Comparison of ENCODE assay signal across 8 cellular contexts in genomic region chr1:203649551-203650011, GRCh38. TPM values are rescaled to one million over a fixed set of nuclear protein-coding genes. Genes with fewer than 3 reads are reported as not detected.
DNase-seq lines count a peak whose midpoint lies in the region; ATAC-seq and TF ChIP-seq lines count a peak whose summit lies in the region.

No MANE protein-coding gene starts in this region.

- H3K9me3 ChIP-seq in PC-9 (ENCODE audit: insufficient read depth, low read depth) = no peaks in the 10 kb centered on the region

- no TSS peak for BruUV-seq in PC-9 (replicated peaks; lab: Mats Ljungman, UMichigan)

- CTCF ChIA-PET in PC-9 (lab: Charles Lee) = no interaction called here

- no peaks in the 10 kb centered on the region for H3K36me3 ChIP-seq in PC-9 (ENCODE audit: low read depth)

- H3K4me3 ChIP-seq in PC-9 = no peak overlapping the region

- H3K27me3 ChIP-seq in PC-9 (ENCODE audit: insufficient read depth, low read depth) = no peaks in the 10 kb centered on the region

- peaks cover 45% of the 10 kb centered on the region for H3K79me2 ChIP-seq in PC-9 (ENCODE audit: low read depth)

- intact Hi-C loops in PC-9 (cut with micrococcal nuclease; ENCODE audit: unreplicated experiment) = no loop called here

- H3K27ac ChIP-seq in caudate nucleus (ENCODE audit: low read depth, low read length) (no peak overlapping the region), PC-9 (no peak overlapping the region; the same call in 1 of the 2 replicates)

- ATAC-seq in GM18499 (IDR thresholded peaks at IDR 0.05; ENCODE audit: insufficient read depth, unreplicated experiment) (peak; percentile 49), HG02678 (IDR thresholded peaks at IDR 0.05; ENCODE audit: unreplicated experiment) (peak; percentile 25)

- no peak for TF ChIP-seq CTCF in PC-9 (conservative IDR thresholded peaks at IDR 0.05)

- no peaks in the 10 kb centered on the region for H3K9me2 ChIP-seq in PC-9 (ENCODE audit: insufficient read depth)

- peaks cover 5% of the 10 kb centered on the region; the same call in 1 of the 2 replicates for H4K20me1 ChIP-seq in PC-9 (ENCODE audit: insufficient read depth)

- DNase-seq in activated CD4-positive, alpha-beta T cell treated with anti-CD3 and anti-CD28 coated beads, Interleukin-2, amount 50 U/mL, for 48 hours = peak; percentile 43 to 51
- DNase-seq in left kidney (ENCODE audit: low read depth, low spot score) = peak; percentile 64
- DNase-seq in COLO829 (ENCODE audit: low spot score) = no peak
- DNase-seq in NCI-H1436 treated with DMSO at 0.1 percent for 48 hours (lab: John Stamatoyannopoulos, UW) = no peak
- no peak for DNase-seq in caudate nucleus (lab: John Stamatoyannopoulos, UW)
- DNase-seq in PC-9 = no peak

- POLR2A ChIA-PET in PC-9 (lab: Charles Lee; ENCODE audit: unreplicated experiment) = no interaction called here

- H3F3A ChIP-seq in PC-9 (ENCODE audit: insufficient read depth, low read depth) = peaks cover 38% of the 10 kb centered on the region

- peaks cover 26% of the 10 kb centered on the region for H3K4me1 ChIP-seq in PC-9 (replicated peaks; ENCODE audit: insufficient read depth)

- no peak overlapping the region for H2AFZ ChIP-seq in PC-9

- H3K4me2 ChIP-seq in PC-9 = no peak overlapping the region

RNA-seq across cellular contexts. Expression of gene ATP2B4, which starts 22.9 kb away (rescaled TPM):
- total RNA-seq in PC-9 (2021) = 31.2 and 39.7 TPM in 2 replicates

Comparison
In these comparisons a context has a peak if more than half of its experiments do, and no peak if none do; other contexts are left out.
1. DNase-seq: peak in activated CD4-positive, alpha-beta T cell treated with anti-CD3 and anti-CD28 coated beads, Interleukin-2, amount 50 U/mL, for 48 hours (2 of 2) and left kidney (single experiment); none in COLO829 (single experiment), NCI-H1436 treated with DMSO at 0.1 percent for 48 hours (single experiment), caudate nucleus (0 of 61) and PC-9 (0 of 2).